In genomic region chr2:154704991-154705390, GRCh38 we compare ENCODE assay signal across 18 cellular contexts. TPM values are rescaled to one million over a fixed set of nuclear protein-coding genes. Genes with fewer than 3 reads are reported as not detected.
DNase-seq lines count a peak whose midpoint lies in the region; FAIRE-seq and TF ChIP-seq lines count a peak whose summit lies in the region.
"Had no signal": no experiment of that assay in that cellular context is flagged by ENCODE, and none has a peak within 500 bp of the region (broad histone marks: within the 10 kb centered on the region; RNA-seq: fewer than 3 reads in every experiment).

No MANE protein-coding gene starts in this region.

- H3K27ac ChIP-seq in skeletal muscle tissue (ENCODE audit: low read depth, low read length): peak overlapping the region; percentile 33
- no peak overlapping the region for H3K27ac ChIP-seq in testis
- H3K27ac ChIP-seq: A549, C4-2B, GM23248 had no signal

- H3K27me3 ChIP-seq in skeletal muscle tissue (ENCODE audit: control insufficient read depth in 3 of 3, insufficient read depth in 3 of 3, low read length in 3 of 3) (no peaks in the 10 kb centered on the region), testis (no peaks in the 10 kb centered on the region)
- H3K27me3 ChIP-seq: BE2C had no signal

- no peak for TF ChIP-seq CTCF in testis (IDR thresholded peaks at IDR 0.05)

- no peak overlapping the region for H3K4me3 ChIP-seq in skeletal muscle tissue (ENCODE audit: low read length in 3 of 3)
- H3K4me3 ChIP-seq in testis: no peak overlapping the region
- H3K4me3 ChIP-seq: A549, GM12878, GM23248 had no signal

- H3K9me3 ChIP-seq in skeletal muscle tissue (ENCODE audit: control insufficient read depth in 3 of 3, low read length in 3 of 3) (no peaks in the 10 kb centered on the region), testis (no peaks in the 10 kb centered on the region)
- H3K9me3 ChIP-seq: A549, BE2C had no signal

- peak; percentile 38 for DNase-seq in DMS 273 treated with DMSO at 0.1 percent for 48 hours (lab: John Stamatoyannopoulos, UW)
- no peak for DNase-seq in H54 (ENCODE audit: insufficient read length, low spot score)
- DNase-seq in NCI-H524 treated with DMSO at 0.1 percent for 48 hours (lab: John Stamatoyannopoulos, UW): peak; percentile 55
- DNase-seq in SHP77 treated with DMSO at 0.1 percent for 48 hours (lab: John Stamatoyannopoulos, UW): no peak
- no peak for DNase-seq in testis
- DNase-seq: BE2C; CD4-positive, alpha-beta memory T cell; DMS53; GM23248; H9 had no signal

- H3K4me1 ChIP-seq in skeletal muscle tissue (ENCODE audit: control insufficient read depth in 3 of 3, insufficient read depth in 3 of 3, low read length in 3 of 3) (no peaks in the 10 kb centered on the region), testis (no peaks in the 10 kb centered on the region)
- H3K4me1 ChIP-seq: A549, BE2C had no signal

- no peaks in the 10 kb centered on the region for H3K36me3 ChIP-seq in skeletal muscle tissue (ENCODE audit: control insufficient read depth in 3 of 3, insufficient read depth in 3 of 3, low read length in 3 of 3)
- H3K36me3 ChIP-seq in testis (ENCODE audit: low read depth, missing control alignments): no peaks in the 10 kb centered on the region
- H3K36me3 ChIP-seq: BE2C had no signal

- H3K9ac ChIP-seq in skeletal muscle tissue (ENCODE audit: low read depth in 1 of 3, low read length in 3 of 3): no peak overlapping the region
- H3K9ac ChIP-seq: GM23248 had no signal

- peak; percentile 15 for FAIRE-seq in H54 (lab: Jason Lieb, UNC)
- FAIRE-seq: A549, GM12878, GM18507 had no signal

- 71 to 85% methylated on average over 4 of the region's 4 CpGs for WGBS in testis, 2 donors

- TF ChIP-seq POLR2A in H54 (IDR thresholded peaks at IDR 0.05; ENCODE audit: low read depth, low read length): no peak
- TF ChIP-seq POLR2A in testis (IDR thresholded peaks at IDR 0.05): no peak

- intact Hi-C loops in testis (cut with DNase I; ENCODE audit: low total_unique reads): no loop called here

RNA-seq across cellular contexts. Expression of gene KCNJ3, which starts 6.5 kb away (rescaled TPM):
- 4.2 TPM for total RNA-seq in skeletal muscle tissue
- total RNA-seq in testis: 1 to 10 TPM in 1 of 2 donors, under 1 TPM in 1; 0.71 to 1.7 TPM
- polyA plus RNA-seq in testis (ENCODE audit: insufficient read depth, low read depth, low replicate concordance): 0.30 TPM
- total RNA-seq: CD4-positive, alpha-beta memory T cell; GM23248; HT1080 had no signal
- polyA plus RNA-seq: A549; AG04450; CD4-positive, alpha-beta memory T cell; GM23248; IgD-negative memory B cell had no signal

Comparison
In these comparisons a context has a peak if more than half of its experiments do, and no peak if none do; other contexts are left out.
1. DNase-seq: peak in DMS 273 treated with DMSO at 0.1 percent for 48 hours (single experiment) and NCI-H524 treated with DMSO at 0.1 percent for 48 hours (single experiment); none in H54 (single experiment), SHP77 treated with DMSO at 0.1 percent for 48 hours (single experiment) and testis (single experiment).